ENCODE assay signal across 1 cellular context in the genomic region with DNA sequence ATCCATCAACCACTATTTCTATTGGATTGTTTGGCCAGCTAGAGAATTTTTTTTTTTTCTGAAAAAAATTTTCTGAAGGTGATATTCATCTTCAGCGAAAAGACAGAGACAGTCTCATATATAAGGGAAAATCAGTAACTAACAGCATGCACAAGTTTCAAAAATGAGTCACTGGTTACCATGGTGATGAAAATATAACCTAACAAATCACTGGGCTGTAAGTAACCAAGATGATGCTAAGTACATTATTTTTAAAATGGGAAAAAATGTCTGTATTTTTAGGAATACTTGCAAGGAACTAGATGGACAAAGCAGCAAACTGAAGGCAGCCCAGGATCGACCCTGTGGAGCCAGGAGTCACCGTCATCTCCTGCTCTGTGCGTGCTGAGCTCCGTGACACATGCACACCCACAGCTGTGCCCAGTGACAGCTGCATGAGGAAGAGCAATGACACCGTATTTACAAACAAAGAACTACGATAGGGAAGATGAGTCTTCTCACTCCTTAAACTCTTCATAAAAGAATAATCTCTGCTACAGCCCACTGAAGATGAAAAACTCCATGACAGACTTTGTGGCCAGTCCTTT.
A peak's percentile ranks its signal among the peaks of the same experiment; 100 is the strongest.
TF ChIP-seq lines count a peak whose summit lies in the region.

No MANE protein-coding gene starts in this region.

TF ChIP-seq in GM12878, 131 proteins besides CTCF, POLR2A, EP300 and RAD21 (continued from another document):
- TF ChIP-seq, protein P1, sequence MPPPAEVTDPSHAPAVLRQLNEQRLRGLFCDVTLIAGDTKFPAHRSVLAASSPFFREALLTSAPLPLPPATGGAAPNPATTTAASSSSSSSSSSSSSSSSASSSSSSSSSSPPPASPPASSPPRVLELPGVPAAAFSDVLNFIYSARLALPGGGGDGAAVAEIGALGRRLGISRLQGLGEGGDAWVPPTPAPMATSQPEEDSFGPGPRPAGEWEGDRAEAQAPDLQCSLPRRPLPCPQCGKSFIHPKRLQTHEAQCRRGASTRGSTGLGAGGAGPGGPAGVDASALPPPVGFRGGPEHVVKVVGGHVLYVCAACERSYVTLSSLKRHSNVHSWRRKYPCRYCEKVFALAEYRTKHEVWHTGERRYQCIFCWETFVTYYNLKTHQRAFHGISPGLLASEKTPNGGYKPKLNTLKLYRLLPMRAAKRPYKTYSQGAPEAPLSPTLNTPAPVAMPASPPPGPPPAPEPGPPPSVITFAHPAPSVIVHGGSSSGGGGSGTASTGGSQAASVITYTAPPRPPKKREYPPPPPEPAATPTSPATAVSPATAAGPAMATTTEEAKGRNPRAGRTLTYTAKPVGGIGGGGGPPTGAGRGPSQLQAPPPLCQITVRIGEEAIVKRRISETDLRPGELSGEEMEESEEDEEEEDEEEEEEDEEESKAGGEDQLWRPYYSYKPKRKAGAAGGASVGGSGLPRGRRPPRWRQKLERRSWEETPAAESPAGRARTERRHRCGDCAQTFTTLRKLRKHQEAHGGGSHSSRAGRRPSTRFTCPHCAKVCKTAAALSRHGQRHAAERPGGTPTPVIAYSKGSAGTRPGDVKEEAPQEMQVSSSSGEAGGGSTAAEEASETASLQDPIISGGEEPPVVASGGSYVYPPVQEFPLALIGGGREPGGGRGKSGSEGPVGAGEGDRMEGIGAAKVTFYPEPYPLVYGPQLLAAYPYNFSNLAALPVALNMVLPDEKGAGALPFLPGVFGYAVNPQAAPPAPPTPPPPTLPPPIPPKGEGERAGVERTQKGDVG (CRISPR knock-in tag; IDR thresholded peaks at IDR 0.05), result no peak
- TF ChIP-seq PML (IDR thresholded peaks at IDR 0.05; ENCODE audit: low read length), result no peak
- TF ChIP-seq ZZZ3 (IDR thresholded peaks at IDR 0.05; ENCODE audit: control insufficient read depth, insufficient read length, low read depth), result no peak
- no peak for TF ChIP-seq CHD1 (IDR thresholded peaks at IDR 0.05; ENCODE audit: low read depth, low read length)
- TF ChIP-seq, protein P2, sequence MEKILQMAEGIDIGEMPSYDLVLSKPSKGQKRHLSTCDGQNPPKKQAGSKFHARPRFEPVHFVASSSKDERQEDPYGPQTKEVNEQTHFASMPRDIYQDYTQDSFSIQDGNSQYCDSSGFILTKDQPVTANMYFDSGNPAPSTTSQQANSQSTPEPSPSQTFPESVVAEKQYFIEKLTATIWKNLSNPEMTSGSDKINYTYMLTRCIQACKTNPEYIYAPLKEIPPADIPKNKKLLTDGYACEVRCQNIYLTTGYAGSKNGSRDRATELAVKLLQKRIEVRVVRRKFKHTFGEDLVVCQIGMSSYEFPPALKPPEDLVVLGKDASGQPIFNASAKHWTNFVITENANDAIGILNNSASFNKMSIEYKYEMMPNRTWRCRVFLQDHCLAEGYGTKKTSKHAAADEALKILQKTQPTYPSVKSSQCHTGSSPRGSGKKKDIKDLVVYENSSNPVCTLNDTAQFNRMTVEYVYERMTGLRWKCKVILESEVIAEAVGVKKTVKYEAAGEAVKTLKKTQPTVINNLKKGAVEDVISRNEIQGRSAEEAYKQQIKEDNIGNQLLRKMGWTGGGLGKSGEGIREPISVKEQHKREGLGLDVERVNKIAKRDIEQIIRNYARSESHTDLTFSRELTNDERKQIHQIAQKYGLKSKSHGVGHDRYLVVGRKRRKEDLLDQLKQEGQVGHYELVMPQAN (conservative IDR thresholded peaks at IDR 0.05), result no peak
- TF ChIP-seq RB1 (IDR thresholded peaks at IDR 0.05; ENCODE audit: borderline replicate concordance), result no peak
- no peak for TF ChIP-seq IKZF2 (IDR thresholded peaks at IDR 0.05)
- no peak for TF ChIP-seq LARP7 (IDR thresholded peaks at IDR 0.05)
- no peak for TF ChIP-seq ZNF24 (IDR thresholded peaks at IDR 0.05)
- TF ChIP-seq, protein P3, sequence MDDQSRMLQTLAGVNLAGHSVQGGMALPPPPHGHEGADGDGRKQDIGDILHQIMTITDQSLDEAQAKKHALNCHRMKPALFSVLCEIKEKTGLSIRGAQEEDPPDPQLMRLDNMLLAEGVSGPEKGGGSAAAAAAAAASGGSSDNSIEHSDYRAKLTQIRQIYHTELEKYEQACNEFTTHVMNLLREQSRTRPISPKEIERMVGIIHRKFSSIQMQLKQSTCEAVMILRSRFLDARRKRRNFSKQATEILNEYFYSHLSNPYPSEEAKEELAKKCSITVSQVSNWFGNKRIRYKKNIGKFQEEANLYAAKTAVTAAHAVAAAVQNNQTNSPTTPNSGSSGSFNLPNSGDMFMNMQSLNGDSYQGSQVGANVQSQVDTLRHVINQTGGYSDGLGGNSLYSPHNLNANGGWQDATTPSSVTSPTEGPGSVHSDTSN (IDR thresholded peaks at IDR 0.05; ENCODE audit: insufficient replicate concordance, low read depth, low read length), result no peak
- TF ChIP-seq, protein P4, sequence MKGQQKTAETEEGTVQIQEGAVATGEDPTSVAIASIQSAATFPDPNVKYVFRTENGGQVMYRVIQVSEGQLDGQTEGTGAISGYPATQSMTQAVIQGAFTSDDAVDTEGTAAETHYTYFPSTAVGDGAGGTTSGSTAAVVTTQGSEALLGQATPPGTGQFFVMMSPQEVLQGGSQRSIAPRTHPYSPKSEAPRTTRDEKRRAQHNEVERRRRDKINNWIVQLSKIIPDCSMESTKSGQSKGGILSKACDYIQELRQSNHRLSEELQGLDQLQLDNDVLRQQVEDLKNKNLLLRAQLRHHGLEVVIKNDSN (IDR thresholded peaks at IDR 0.05; ENCODE audit: borderline replicate concordance, extremely low read length, insufficient read depth, low read depth, low read length), result no peak
- TF ChIP-seq CEBPB (IDR thresholded peaks at IDR 0.05; ENCODE audit: borderline replicate concordance in 1 of 2, low read depth in 2 of 2, low read length in 2 of 2), result no peak
- no peak for TF ChIP-seq SUPT20H (IDR thresholded peaks at IDR 0.05; ENCODE audit: borderline replicate concordance, control insufficient read depth, low read depth, low read length)
- TF ChIP-seq ESRRA (IDR thresholded peaks at IDR 0.05; ENCODE audit: low read length), result no peak
- TF ChIP-seq RFX5 (IDR thresholded peaks at IDR 0.05; ENCODE audit: low read depth, low read length), result peak; percentile 62; the same call in 1 of the 2 replicates
- 0 out of 2 replicates have a peak, but pooled peaks have one; percentile 30 for TF ChIP-seq TCF12 (IDR thresholded peaks at IDR 0.05; ENCODE audit: low read depth, low read length)
- TF ChIP-seq, protein P5, sequence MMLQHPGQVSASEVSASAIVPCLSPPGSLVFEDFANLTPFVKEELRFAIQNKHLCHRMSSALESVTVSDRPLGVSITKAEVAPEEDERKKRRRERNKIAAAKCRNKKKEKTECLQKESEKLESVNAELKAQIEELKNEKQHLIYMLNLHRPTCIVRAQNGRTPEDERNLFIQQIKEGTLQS (IDR thresholded peaks at IDR 0.05; ENCODE audit: borderline replicate concordance, extremely low read depth, low read depth, low read length), result no peak
- no peak for TF ChIP-seq NFXL1 (IDR thresholded peaks at IDR 0.05; ENCODE audit: borderline replicate concordance)
- TF ChIP-seq GATAD2B (conservative IDR thresholded peaks at IDR 0.05; ENCODE audit: low read depth), result no peak
- peak; percentile 76 for TF ChIP-seq TCF3 (IDR thresholded peaks at IDR 0.05; ENCODE audit: borderline replicate concordance, insufficient read depth, low read depth, low read length)
- TF ChIP-seq, protein P6, sequence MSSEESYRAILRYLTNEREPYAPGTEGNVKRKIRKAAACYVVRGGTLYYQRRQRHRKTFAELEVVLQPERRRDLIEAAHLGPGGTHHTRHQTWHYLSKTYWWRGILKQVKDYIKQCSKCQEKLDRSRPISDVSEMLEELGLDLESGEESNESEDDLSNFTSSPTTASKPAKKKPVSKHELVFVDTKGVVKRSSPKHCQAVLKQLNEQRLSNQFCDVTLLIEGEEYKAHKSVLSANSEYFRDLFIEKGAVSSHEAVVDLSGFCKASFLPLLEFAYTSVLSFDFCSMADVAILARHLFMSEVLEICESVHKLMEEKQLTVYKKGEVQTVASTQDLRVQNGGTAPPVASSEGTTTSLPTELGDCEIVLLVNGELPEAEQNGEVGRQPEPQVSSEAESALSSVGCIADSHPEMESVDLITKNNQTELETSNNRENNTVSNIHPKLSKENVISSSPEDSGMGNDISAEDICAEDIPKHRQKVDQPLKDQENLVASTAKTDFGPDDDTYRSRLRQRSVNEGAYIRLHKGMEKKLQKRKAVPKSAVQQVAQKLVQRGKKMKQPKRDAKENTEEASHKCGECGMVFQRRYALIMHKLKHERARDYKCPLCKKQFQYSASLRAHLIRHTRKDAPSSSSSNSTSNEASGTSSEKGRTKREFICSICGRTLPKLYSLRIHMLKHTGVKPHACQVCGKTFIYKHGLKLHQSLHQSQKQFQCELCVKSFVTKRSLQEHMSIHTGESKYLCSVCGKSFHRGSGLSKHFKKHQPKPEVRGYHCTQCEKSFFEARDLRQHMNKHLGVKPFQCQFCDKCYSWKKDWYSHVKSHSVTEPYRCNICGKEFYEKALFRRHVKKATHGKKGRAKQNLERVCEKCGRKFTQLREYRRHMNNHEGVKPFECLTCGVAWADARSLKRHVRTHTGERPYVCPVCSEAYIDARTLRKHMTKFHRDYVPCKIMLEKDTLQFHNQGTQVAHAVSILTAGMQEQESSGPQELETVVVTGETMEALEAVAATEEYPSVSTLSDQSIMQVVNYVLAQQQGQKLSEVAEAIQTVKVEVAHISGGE (CRISPR knock-in tag; IDR thresholded peaks at IDR 0.05), result no peak
- TF ChIP-seq KLF5 (IDR thresholded peaks at IDR 0.05; ENCODE audit: partially characterized antibody), result no peak
- TF ChIP-seq BMI1 (IDR thresholded peaks at IDR 0.05; ENCODE audit: borderline replicate concordance), result peak; percentile 68
- TF ChIP-seq, protein P7, sequence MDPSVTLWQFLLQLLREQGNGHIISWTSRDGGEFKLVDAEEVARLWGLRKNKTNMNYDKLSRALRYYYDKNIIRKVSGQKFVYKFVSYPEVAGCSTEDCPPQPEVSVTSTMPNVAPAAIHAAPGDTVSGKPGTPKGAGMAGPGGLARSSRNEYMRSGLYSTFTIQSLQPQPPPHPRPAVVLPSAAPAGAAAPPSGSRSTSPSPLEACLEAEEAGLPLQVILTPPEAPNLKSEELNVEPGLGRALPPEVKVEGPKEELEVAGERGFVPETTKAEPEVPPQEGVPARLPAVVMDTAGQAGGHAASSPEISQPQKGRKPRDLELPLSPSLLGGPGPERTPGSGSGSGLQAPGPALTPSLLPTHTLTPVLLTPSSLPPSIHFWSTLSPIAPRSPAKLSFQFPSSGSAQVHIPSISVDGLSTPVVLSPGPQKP (IDR thresholded peaks at IDR 0.05; ENCODE audit: low read depth, low read length), result no peak
- no peak for TF ChIP-seq POU2F2 (IDR thresholded peaks at IDR 0.05; ENCODE audit: borderline replicate concordance, low read depth, low read length)
